24 cellular contexts compared by ENCODE assay signal in the genomic region with DNA sequence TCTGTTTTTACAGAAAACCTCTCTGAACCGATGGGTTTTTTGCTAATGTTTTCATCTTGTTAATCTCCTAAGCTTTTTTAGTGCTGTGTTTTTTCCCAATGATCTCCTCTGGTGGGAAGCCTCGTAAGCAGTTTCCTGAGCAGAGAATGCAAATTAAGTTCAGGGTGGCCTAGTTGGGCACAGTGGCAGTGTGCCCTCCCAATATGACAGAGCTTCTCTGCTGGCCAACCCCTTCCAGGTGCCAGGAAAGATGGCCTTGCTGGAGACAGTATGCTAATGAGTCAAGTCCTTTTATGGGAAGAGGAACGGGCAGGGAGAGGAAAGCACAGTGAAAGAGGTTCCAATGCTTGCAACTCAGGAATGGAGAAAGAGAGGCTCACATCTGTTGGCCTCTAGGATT.
DNase-seq lines count a peak whose midpoint lies in the region; ATAC-seq, FAIRE-seq and TF ChIP-seq lines count a peak whose summit lies in the region.
"Had no signal": no experiment of that assay in that cellular context is flagged by ENCODE, and none has a peak within 500 bp of the region (broad histone marks: within the 10 kb centered on the region; RNA-seq: fewer than 3 reads in every experiment).

No MANE protein-coding gene starts in this region.

- H3K4me1 ChIP-seq in A673 (ENCODE audit: insufficient read depth, low read length, poor library complexity, severe bottlenecking) (peaks cover 26% of the 10 kb centered on the region), Karpas-422 (ENCODE audit: low read length) (peaks cover 97% of the 10 kb centered on the region), right atrium auricular region (peaks cover 5 to 42% of the 10 kb centered on the region in 2 donors)
- H3K4me1 ChIP-seq: gastroesophageal sphincter, prostate gland, thyroid gland had no signal

- H3K27ac ChIP-seq in A673 (ENCODE audit: low read depth, low read length, poor library complexity, severe bottlenecking) (peak overlapping the region; percentile 33), Karpas-422 (ENCODE audit: low read length) (peak overlapping the region; percentile 97), right atrium auricular region (peak overlapping the region; percentile 88 to 97)
- H3K27ac ChIP-seq: esophagus muscularis mucosa, gastroesophageal sphincter, prostate gland, thyroid gland had no signal

- H4K20me1 ChIP-seq in Karpas-422 (ENCODE audit: insufficient read depth, low read depth, low read length), result no peaks in the 10 kb centered on the region

- BruUV-seq in A673 (replicated peaks; lab: Mats Ljungman, UMichigan), result no TSS peak

- H3K9me3 ChIP-seq in A673 (ENCODE audit: low read depth, low read length, poor library complexity, severe bottlenecking) (no peaks in the 10 kb centered on the region), Karpas-422 (ENCODE audit: low read length) (no peaks in the 10 kb centered on the region), right atrium auricular region (no peaks in the 10 kb centered on the region)
- H3K9me3 ChIP-seq: esophagus muscularis mucosa, gastroesophageal sphincter, prostate gland, thyroid gland had no signal

- H3K4me2 ChIP-seq in Karpas-422 (ENCODE audit: low read depth, low read length, poor library complexity, severe bottlenecking), result peak overlapping the region; percentile 75

- no peak for ATAC-seq in HG03139 (IDR thresholded peaks at IDR 0.05; ENCODE audit: unreplicated experiment)
- ATAC-seq: gastroesophageal sphincter; stimulated activated naive CD8-positive, alpha-beta T cell treated with anti-CD3 and anti-CD28 coated beads, Interleukin-15, Interleukin-2, amounts not matched to agents 100 U/mL and 50 U/mL, for 24 hours had no signal

- H3K79me2 ChIP-seq in Karpas-422 (ENCODE audit: low read length), result peaks cover 17% of the 10 kb centered on the region

- no peak for TF ChIP-seq POLR2A in H54 (IDR thresholded peaks at IDR 0.05; ENCODE audit: low read depth, low read length)

- DNase-seq in A673 (ENCODE audit: low spot score), result peak; percentile 17
- peak; percentile 82 for DNase-seq in Karpas-422
- peak; percentile 96 for DNase-seq in cerebellar cortex (ENCODE audit: low spot score)
- no peak for DNase-seq in right atrium auricular region (ENCODE audit: low spot score)
- no peak for DNase-seq in H54 (ENCODE audit: insufficient read length, low spot score)
- DNase-seq in dermis blood vessel endothelial cell, result no peak
- no peak for DNase-seq in NCI-H1694 treated with DMSO at 0.1 percent for 48 hours (lab: John Stamatoyannopoulos, UW)
- DNase-seq: activated CD8-positive, alpha-beta memory T cell treated with anti-CD3 and anti-CD28 coated beads for 24 hours; activated naive CD4-positive, alpha-beta T cell treated with anti-CD3 and anti-CD28 coated beads for 36 hours; activated T-cell treated with anti-CD3 and anti-CD28 coated beads, Interleukin-2, amount 50 U/mL, for 48 hours; effector CD4-positive, alpha-beta T cell; H9; kidney glomerular epithelial cell; NCI-H1417 treated with DMSO at 0.1 percent for 48 hours; stimulated activated CD4-positive, alpha-beta T cell treated with anti-CD3 and anti-CD28 coated beads, Interleukin-2, amount 100 ng/mL, for 48 hours; stimulated activated naive CD8-positive, alpha-beta T cell treated with anti-CD3 and anti-CD28 coated beads, Interleukin-15, Interleukin-2, amounts not matched to agents 100 U/mL and 50 U/mL, for 24 hours; SW 1271; thyroid gland had no signal

- H3K9ac ChIP-seq in Karpas-422 (ENCODE audit: low read length), result peak overlapping the region; percentile 70

- CTCF ChIA-PET in A673 (lab: Charles Lee), result no interaction called here

- H3K4me3 ChIP-seq in A673 (ENCODE audit: low read depth, low read length, poor library complexity, severe bottlenecking) (no peak overlapping the region), Karpas-422 (ENCODE audit: low read length) (peak overlapping the region; percentile 50), right atrium auricular region (no peak overlapping the region)
- H3K4me3 ChIP-seq: esophagus muscularis mucosa, gastroesophageal sphincter, prostate gland, thyroid gland had no signal

- TF ChIP-seq CTCF in A673 (conservative IDR thresholded peaks at IDR 0.05; ENCODE audit: low read depth, low read length) (no peak), right atrium auricular region (IDR thresholded peaks at IDR 0.05) (no peak)

- intact Hi-C loops in A673 (cut with micrococcal nuclease; ENCODE audit: unreplicated experiment), result no loop called here

- no peaks in the 10 kb centered on the region for H3K9me2 ChIP-seq in Karpas-422 (replicated peaks; ENCODE audit: insufficient read depth, low read length)

- H3K27me3 ChIP-seq in A673 (replicated peaks; ENCODE audit: insufficient read depth, low read depth, low read length, poor library complexity) (no peaks in the 10 kb centered on the region), Karpas-422 (ENCODE audit: low read length) (no peaks in the 10 kb centered on the region), right atrium auricular region (no peaks in the 10 kb centered on the region)
- H3K27me3 ChIP-seq: esophagus muscularis mucosa, gastroesophageal sphincter, thyroid gland had no signal

- FAIRE-seq in H54 (lab: Jason Lieb, UNC), result no peak
- FAIRE-seq: small intestine, TTC549 had no signal

- H3K36me3 ChIP-seq in A673 (ENCODE audit: insufficient read depth, low read length, poor library complexity, severe bottlenecking) (peaks cover 4% of the 10 kb centered on the region), Karpas-422 (ENCODE audit: insufficient read depth, low read length) (peaks cover 59% of the 10 kb centered on the region), right atrium auricular region (peaks cover 80% of the 10 kb centered on the region)
- H3K36me3 ChIP-seq: prostate gland had no signal

- POLR2A ChIA-PET in A673 (lab: Charles Lee; ENCODE audit: low non-redundant PET), result no interaction called here

- H2AFZ ChIP-seq in Karpas-422 (ENCODE audit: low read length), result no peak overlapping the region

Comparison
In these comparisons a context has a peak if more than half of its experiments do, and no peak if none do; other contexts are left out.
1. DNase-seq: peak in A673 (single experiment), Karpas-422 (single experiment) and cerebellar cortex (single experiment); none in right atrium auricular region (single experiment), H54 (single experiment), dermis blood vessel endothelial cell (single experiment) and NCI-H1694 treated with DMSO at 0.1 percent for 48 hours (single experiment).
2. H3K27ac ChIP-seq: peak in every context shown above with its lines; median percentile 97 in Karpas-422; 92 in right atrium auricular region; 33 in A673.